Comparison of ENCODE assay signal across 1 cellular context in genomic region chr9:134136117-134136996, GRCh38.
A peak's percentile ranks its signal among the peaks of the same experiment; 100 is the strongest.
TF ChIP-seq lines count a peak whose summit lies in the region.

No MANE protein-coding gene starts in this region.

TF ChIP-seq in WTC11, 78 proteins besides CTCF, POLR2A, EP300 and RAD21 (continued from another document):
- TF ChIP-seq ATF6 (CRISPR knock-in tag; IDR thresholded peaks at IDR 0.05) (no peak), FOXP1 (CRISPR knock-in tag; IDR thresholded peaks at IDR 0.05; ENCODE audit: borderline replicate concordance) (no peak), NR3C1 (CRISPR knock-in tag; conservative IDR thresholded peaks at IDR 0.05; ENCODE audit: low read depth) (no peak), ZNF281 (CRISPR knock-in tag; IDR thresholded peaks at IDR 0.05) (no peak), ETV6 (CRISPR knock-in tag; IDR thresholded peaks at IDR 0.05) (no peak), ATF2 (CRISPR knock-in tag; IDR thresholded peaks at IDR 0.05; ENCODE audit: borderline replicate concordance, low read depth) (no peak), HMGXB4 (CRISPR knock-in tag; IDR thresholded peaks at IDR 0.05) (0 out of 2 replicates have a peak, but pooled peaks have one; percentile 30), SMAD4 (CRISPR knock-in tag; IDR thresholded peaks at IDR 0.05) (no peak), FOXK1 (CRISPR knock-in tag; IDR thresholded peaks at IDR 0.05) (0 out of 2 replicates have a peak, but pooled peaks have one; percentile 22), FOXP4 (CRISPR knock-in tag; IDR thresholded peaks at IDR 0.05) (peak; percentile 40; the same call in 1 of the 2 replicates), SOX15 (CRISPR knock-in tag; IDR thresholded peaks at IDR 0.05) (no peak), TCF7 (CRISPR knock-in tag; IDR thresholded peaks at IDR 0.05; ENCODE audit: low read depth) (no peak), AFF4 (CRISPR knock-in tag; IDR thresholded peaks at IDR 0.05; ENCODE audit: borderline replicate concordance) (no peak), PREB (CRISPR knock-in tag; IDR thresholded peaks at IDR 0.05; ENCODE audit: borderline replicate concordance) (no peak), USF2 (CRISPR knock-in tag; IDR thresholded peaks at IDR 0.05) (no peak), NFYB (CRISPR knock-in tag; conservative IDR thresholded peaks at IDR 0.05; ENCODE audit: low read depth) (no peak), ZBTB21 (CRISPR knock-in tag; IDR thresholded peaks at IDR 0.05; ENCODE audit: borderline replicate concordance) (0 out of 2 replicates have a peak, but pooled peaks have one; percentile 21), FOXJ3 (CRISPR knock-in tag; IDR thresholded peaks at IDR 0.05; ENCODE audit: borderline replicate concordance) (no peak), E2F4 (CRISPR knock-in tag; IDR thresholded peaks at IDR 0.05; ENCODE audit: borderline replicate concordance, low read depth) (no peak)
